ENCODE assay signal across 8 cellular contexts in the genomic region with DNA sequence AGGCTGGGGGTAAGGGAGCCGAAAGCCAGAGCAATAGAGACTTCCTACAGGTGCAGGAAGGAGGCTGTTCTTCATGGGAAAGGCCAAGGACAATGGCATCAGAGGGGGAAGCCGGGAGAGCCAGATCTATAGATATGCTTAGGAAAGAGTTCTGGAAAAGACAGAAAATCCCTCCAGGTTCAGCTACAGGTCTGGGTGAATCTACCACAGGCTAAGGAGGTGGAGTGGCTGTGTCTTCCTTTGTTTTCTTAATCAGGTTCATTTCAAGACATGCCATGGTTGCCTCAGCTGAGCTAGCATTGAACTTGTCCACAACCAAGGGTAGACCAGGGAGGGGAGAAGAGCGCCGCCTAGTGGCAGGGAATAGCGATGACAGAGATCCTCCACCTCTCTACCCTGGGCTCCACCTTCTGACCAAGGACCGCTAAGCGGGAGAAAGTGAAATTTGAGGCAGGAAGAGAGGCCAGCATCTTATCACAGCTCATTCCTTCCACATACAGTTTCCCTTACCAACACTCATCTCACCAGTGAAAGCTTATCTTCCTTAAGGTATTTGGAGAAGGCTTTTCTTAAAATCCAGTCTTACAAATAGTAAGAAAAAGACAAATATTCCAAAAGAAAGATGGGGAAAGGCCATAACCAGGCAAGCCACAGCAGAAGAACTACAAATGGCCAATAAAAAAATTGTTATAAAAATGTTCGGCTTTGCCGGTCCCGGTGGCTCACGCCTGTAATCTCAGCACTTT.
A peak's percentile ranks its signal among the peaks of the same experiment; 100 is the strongest.
DNase-seq lines count a peak whose midpoint lies in the region; ATAC-seq and TF ChIP-seq lines count a peak whose summit lies in the region.

No MANE protein-coding gene starts in this region.

- DNase-seq in NCI-H2227 (lab: John Stamatoyannopoulos, UW; ENCODE audit: unreplicated experiment): peak; percentile 8
- no peak for DNase-seq in NCI-H2227 treated with DMSO at 0.1 percent for 48 hours (lab: John Stamatoyannopoulos, UW)
- peak; percentile 84 for DNase-seq in NT2/D1 (ENCODE audit: low read depth, low spot score)
- DNase-seq in activated T-helper 2 cell treated with anti-CD3 and anti-CD28 coated beads, Interferon-gamma antibody, Interleukin-2, Interleukin-4, amounts not matched to agents 10 μg/mL and 5 μg/mL and 100 μg/mL, durations not matched to agents 14 hours and 24 hours and 36 hours (ENCODE audit: low spot score): peak; percentile 21
- peak; percentile 82 for DNase-seq in iPS DF 6.9 (ENCODE audit: low read depth, low spot score)
- peak; percentile 20 to 68 for DNase-seq in stimulated activated effector memory CD8-positive, alpha-beta T cell treated with anti-CD3 and anti-CD28 coated beads, Interleukin-12 subunit alpha, Interleukin-12 subunit beta, amount 100 ng/mL, for 72 hours (ENCODE audit: low spot score in 2 of 2)
- DNase-seq in uterus: no peak

- H3K4me3 ChIP-seq in NT2/D1 (ENCODE audit: insufficient read length, low read depth): no peak overlapping the region
- no peak overlapping the region for H3K4me3 ChIP-seq in iPS DF 6.9 (ENCODE audit: low read length)
- no peak overlapping the region for H3K4me3 ChIP-seq in uterus

- H3K36me3 Mint-ChIP-seq in activated T-helper 2 cell treated with anti-CD3 and anti-CD28 coated beads, Interferon-gamma antibody, Interleukin-2, Interleukin-4, amounts not matched to agents 10 μg/mL and 5 μg/mL and 100 μg/mL, durations not matched to agents 14 hours and 24 hours and 36 hours (ENCODE audit: low read depth): no peaks in the 10 kb centered on the region
- H3K36me3 Mint-ChIP-seq in stimulated activated effector memory CD8-positive, alpha-beta T cell treated with anti-CD3 and anti-CD28 coated beads, Interleukin-12 subunit alpha, Interleukin-12 subunit beta, amount 100 ng/mL, for 72 hours: no peaks in the 10 kb centered on the region

- H3K27me3 Mint-ChIP-seq in activated T-helper 2 cell treated with anti-CD3 and anti-CD28 coated beads, Interferon-gamma antibody, Interleukin-2, Interleukin-4, amounts not matched to agents 10 μg/mL and 5 μg/mL and 100 μg/mL, durations not matched to agents 14 hours and 24 hours and 36 hours (ENCODE audit: low read depth): no peaks in the 10 kb centered on the region

- H3K27me3 ChIP-seq in NT2/D1 (ENCODE audit: insufficient read depth, insufficient read length): no peaks in the 10 kb centered on the region
- H3K27me3 ChIP-seq in iPS DF 6.9 (ENCODE audit: control insufficient read depth, insufficient read depth, low read length): no peaks in the 10 kb centered on the region
- H3K27me3 ChIP-seq in uterus: no peaks in the 10 kb centered on the region

- H3K4me1 Mint-ChIP-seq in activated T-helper 2 cell treated with anti-CD3 and anti-CD28 coated beads, Interferon-gamma antibody, Interleukin-2, Interleukin-4, amounts not matched to agents 10 μg/mL and 5 μg/mL and 100 μg/mL, durations not matched to agents 14 hours and 24 hours and 36 hours (ENCODE audit: low read depth): peaks cover 4% of the 10 kb centered on the region
- no peaks in the 10 kb centered on the region for H3K4me1 Mint-ChIP-seq in stimulated activated effector memory CD8-positive, alpha-beta T cell treated with anti-CD3 and anti-CD28 coated beads, Interleukin-12 subunit alpha, Interleukin-12 subunit beta, amount 100 ng/mL, for 72 hours

- H3K4me1 ChIP-seq in NT2/D1 (ENCODE audit: insufficient read depth, insufficient read length): no peaks in the 10 kb centered on the region
- no peaks in the 10 kb centered on the region for H3K4me1 ChIP-seq in iPS DF 6.9 (ENCODE audit: control insufficient read depth, insufficient read depth, low read length)
- H3K4me1 ChIP-seq in uterus: no peaks in the 10 kb centered on the region

- no peaks in the 10 kb centered on the region for H3K36me3 ChIP-seq in NT2/D1 (ENCODE audit: insufficient read depth, insufficient read length, low read length)
- H3K36me3 ChIP-seq in iPS DF 6.9 (ENCODE audit: control insufficient read depth, insufficient read depth, low read length): no peaks in the 10 kb centered on the region
- H3K36me3 ChIP-seq in uterus: no peaks in the 10 kb centered on the region

- no peak overlapping the region for H3K27ac Mint-ChIP-seq in activated T-helper 2 cell treated with anti-CD3 and anti-CD28 coated beads, Interferon-gamma antibody, Interleukin-2, Interleukin-4, amounts not matched to agents 10 μg/mL and 5 μg/mL and 100 μg/mL, durations not matched to agents 14 hours and 24 hours and 36 hours
- H3K27ac Mint-ChIP-seq in stimulated activated effector memory CD8-positive, alpha-beta T cell treated with anti-CD3 and anti-CD28 coated beads, Interleukin-12 subunit alpha, Interleukin-12 subunit beta, amount 100 ng/mL, for 72 hours: no peak overlapping the region

- no peak for TF ChIP-seq POLR2A in uterus (IDR thresholded peaks at IDR 0.05)

- H3K9me3 ChIP-seq in NT2/D1 (ENCODE audit: insufficient read depth, low read length) (no peaks in the 10 kb centered on the region), iPS DF 6.9 (ENCODE audit: control insufficient read depth, insufficient read depth, low read length) (no peaks in the 10 kb centered on the region), uterus (no peaks in the 10 kb centered on the region)

- H3K9me3 Mint-ChIP-seq in activated T-helper 2 cell treated with anti-CD3 and anti-CD28 coated beads, Interferon-gamma antibody, Interleukin-2, Interleukin-4, amounts not matched to agents 10 μg/mL and 5 μg/mL and 100 μg/mL, durations not matched to agents 14 hours and 24 hours and 36 hours: no peaks in the 10 kb centered on the region
- H3K9me3 Mint-ChIP-seq in stimulated activated effector memory CD8-positive, alpha-beta T cell treated with anti-CD3 and anti-CD28 coated beads, Interleukin-12 subunit alpha, Interleukin-12 subunit beta, amount 100 ng/mL, for 72 hours: no peaks in the 10 kb centered on the region

- intact Hi-C loops in activated T-helper 2 cell treated with anti-CD3 and anti-CD28 coated beads, Interferon-gamma antibody, Interleukin-2, Interleukin-4, amounts not matched to agents 10 μg/mL and 5 μg/mL and 100 μg/mL, durations not matched to agents 14 hours and 24 hours and 36 hours (cut with micrococcal nuclease): no loop called here
- intact Hi-C loops in uterus (cut with DNase I; ENCODE audit: low total_unique reads): no loop called here

- TF ChIP-seq CTCF in uterus (IDR thresholded peaks at IDR 0.05): no peak

- ATAC-seq in HG02642 (IDR thresholded peaks at IDR 0.05; ENCODE audit: poor library complexity, unreplicated experiment): peak; percentile 80
- peak; percentile 72 for ATAC-seq in stimulated activated effector memory CD8-positive, alpha-beta T cell treated with anti-CD3 and anti-CD28 coated beads, Interleukin-12 subunit alpha, Interleukin-12 subunit beta, amount 100 ng/mL, for 72 hours

- H3K4me3 Mint-ChIP-seq in activated T-helper 2 cell treated with anti-CD3 and anti-CD28 coated beads, Interferon-gamma antibody, Interleukin-2, Interleukin-4, amounts not matched to agents 10 μg/mL and 5 μg/mL and 100 μg/mL, durations not matched to agents 14 hours and 24 hours and 36 hours (ENCODE audit: low read depth): no peak overlapping the region
- no peak overlapping the region for H3K4me3 Mint-ChIP-seq in stimulated activated effector memory CD8-positive, alpha-beta T cell treated with anti-CD3 and anti-CD28 coated beads, Interleukin-12 subunit alpha, Interleukin-12 subunit beta, amount 100 ng/mL, for 72 hours

- H3K9ac ChIP-seq in NT2/D1 (ENCODE audit: insufficient read length, low read depth): no peak overlapping the region

- no CpG with 5 or more reads among the region's 11 CpGs for WGBS in iPS DF 6.9 (ENCODE audit: insufficient coverage, insufficient read length)

- H3K27ac ChIP-seq in iPS DF 6.9 (ENCODE audit: low read length) (no peak overlapping the region), uterus (no peak overlapping the region)

Comparison
In these comparisons a context has a peak if more than half of its experiments do, and no peak if none do; other contexts are left out.
1. DNase-seq: peak in NCI-H2227 (single experiment), NT2/D1 (single experiment), activated T-helper 2 cell treated with anti-CD3 and anti-CD28 coated beads, Interferon-gamma antibody, Interleukin-2, Interleukin-4, amounts not matched to agents 10 μg/mL and 5 μg/mL and 100 μg/mL, durations not matched to agents 14 hours and 24 hours and 36 hours (single experiment), iPS DF 6.9 (single experiment) and stimulated activated effector memory CD8-positive, alpha-beta T cell treated with anti-CD3 and anti-CD28 coated beads, Interleukin-12 subunit alpha, Interleukin-12 subunit beta, amount 100 ng/mL, for 72 hours (2 of 2); none in NCI-H2227 treated with DMSO at 0.1 percent for 48 hours (single experiment) and uterus (0 of 2).